In genomic region chr2:110702514-110702913, GRCh38 we compare ENCODE assay signal across 31 cellular contexts. TPM values are rescaled to one million over a fixed set of nuclear protein-coding genes. Genes with fewer than 3 reads are reported as not detected.
A peak's percentile ranks its signal among the peaks of the same experiment; 100 is the strongest.
DNase-seq lines count a peak whose midpoint lies in the region; ATAC-seq, FAIRE-seq and TF ChIP-seq lines count a peak whose summit lies in the region.
"Had no signal": no experiment of that assay in that cellular context is flagged by ENCODE, and none has a peak within 500 bp of the region (broad histone marks: within the 10 kb centered on the region; RNA-seq: fewer than 3 reads in every experiment).

No MANE protein-coding gene starts in this region.

- no peak for TF ChIP-seq POLR2A in HepG2 (IDR thresholded peaks at IDR 0.05; ENCODE audit: insufficient read depth in 1 of 2, low read depth in 2 of 2, low read length in 2 of 2)
- TF ChIP-seq POLR2A in right lobe of liver (IDR thresholded peaks at IDR 0.05): no peak
- no peak for TF ChIP-seq POLR2A in H1 (IDR thresholded peaks at IDR 0.05; ENCODE audit: control extremely low read depth in 1 of 2, low read depth in 2 of 2, low read length in 2 of 2)

- TF ChIP-seq EP300 in HepG2 (IDR thresholded peaks at IDR 0.05; ENCODE audit: low read depth in 2 of 2, low read length in 2 of 2) (no peak), HepG2 (CRISPR knock-in tag; IDR thresholded peaks at IDR 0.05; ENCODE audit: borderline replicate concordance) (no peak), H1 (IDR thresholded peaks at IDR 0.05; ENCODE audit: borderline replicate concordance in 1 of 2, low read depth in 2 of 2, low read length in 2 of 2) (no peak)

- no peak overlapping the region for H2AK5ac ChIP-seq in H1 (ENCODE audit: low read depth, low read length)

- H3K79me1 ChIP-seq in H1 (ENCODE audit: low read depth, low read length): no peaks in the 10 kb centered on the region

- no peaks in the 10 kb centered on the region for H3K9me3 ChIP-seq in HepG2 (ENCODE audit: low read length)
- no peaks in the 10 kb centered on the region for H3K9me3 ChIP-seq in right lobe of liver
- no peaks in the 10 kb centered on the region for H3K9me3 ChIP-seq in H1 (ENCODE audit: insufficient read depth in 2 of 2, low read depth in 1 of 2, low read length in 1 of 2)
- no peaks in the 10 kb centered on the region for H3K9me3 ChIP-seq in neutrophil
- H3K9me3 ChIP-seq: A549; BLaER1 treated with 17β-estradiol and CSF1 and Interleukin-3, amounts not matched to agents 10 nM and 100 nM had no signal

- H3K4ac ChIP-seq in H1 (replicated peaks; ENCODE audit: insufficient read length, low read depth, low read length): no peak overlapping the region

- H3K27ac ChIP-seq in HepG2 (ENCODE audit: extremely low read length, insufficient read depth, low read length) (no peak overlapping the region), right lobe of liver (no peak overlapping the region), H1 (ENCODE audit: low read depth, low read length) (no peak overlapping the region), neutrophil (peak overlapping the region; percentile 44)
- H3K27ac ChIP-seq: 22Rv1; A549; BLaER1 treated with 17β-estradiol and CSF1 and Interleukin-3, amounts not matched to agents 10 nM and 100 nM; C4-2B had no signal

- H3K4me2 ChIP-seq in HepG2 (ENCODE audit: low read depth, low read length) (no peak overlapping the region), H1 (ENCODE audit: insufficient read depth in 1 of 2, low read depth in 2 of 2, low read length in 2 of 2) (no peak overlapping the region)
- H3K4me2 ChIP-seq: A549; BLaER1 treated with 17β-estradiol and CSF1 and Interleukin-3, amounts not matched to agents 10 nM and 100 nM had no signal

- FAIRE-seq in HepG2 (lab: Jason Lieb, UNC): no peak
- FAIRE-seq in H1 (lab: Jason Lieb, UNC): no peak
- FAIRE-seq: A549, GM12878, GM12892, GM18507, GM19239 had no signal

- TF ChIP-seq CTCF in HepG2 (CRISPR knock-in tag; IDR thresholded peaks at IDR 0.05) (no peak), right lobe of liver (IDR thresholded peaks at IDR 0.05) (no peak), H1 (IDR thresholded peaks at IDR 0.05; ENCODE audit: control extremely low read depth in 1 of 3, insufficient read depth in 1 of 3, low read depth in 1 of 3, low read length in 3 of 3) (no peak), neutrophil (IDR thresholded peaks at IDR 0.05) (no peak)

- no peak overlapping the region for H2BK5ac ChIP-seq in H1 (ENCODE audit: low read depth, low read length)

- POLR2A ChIA-PET in HepG2 (lab: Yijun Ruan, JAX) (no interaction called here), H1 (lab: Charles Lee; ENCODE audit: partially characterized antibody) (interaction anchor here (1.0 to 1.2 kb wide), 3 partner anchors 12 to 24 kb away, joined by 3 read pairs; no protein-coding TSS in a partner anchor)

- H2BK15ac ChIP-seq in H1 (ENCODE audit: low read length): no peak overlapping the region

- CTCF ChIA-PET in HepG2 (lab: Yijun Ruan, JAX; ENCODE audit: low intra/inter-chr PET ratio, low total read pairs) (no interaction called here), H1 (lab: Charles Lee; ENCODE audit: partially characterized antibody) (interaction anchor here (1.4 kb wide), 1 partner anchor 10 kb away, joined by 4 read pairs; no protein-coding TSS in a partner anchor)

- H3K14ac ChIP-seq in H1 (ENCODE audit: insufficient read length): no peak overlapping the region

- TF ChIP-seq RAD21 in HepG2 (CRISPR knock-in tag; IDR thresholded peaks at IDR 0.05) (no peak), H1 (IDR thresholded peaks at IDR 0.05 in 1 of 2, conservative IDR thresholded peaks at IDR 0.05 in 1 of 2; ENCODE audit: low read depth in 2 of 2, low read length in 2 of 2) (no peak)

- peak overlapping the region; percentile 76 for H4K5ac ChIP-seq in H1 (ENCODE audit: insufficient read length, low read depth, low read length)

- H3K36me3 ChIP-seq in HepG2 (replicated peaks in 1 of 2; ENCODE audit: control insufficient read depth in 1 of 2, insufficient read depth in 2 of 2, low read length in 2 of 2): no peaks in the 10 kb centered on the region
- H3K36me3 ChIP-seq in right lobe of liver: no peaks in the 10 kb centered on the region
- H3K36me3 ChIP-seq in H1 (ENCODE audit: control insufficient read depth in 2 of 4, insufficient read depth in 4 of 4, low read length in 3 of 4): no peaks in the 10 kb centered on the region
- H3K36me3 ChIP-seq in neutrophil: no peaks in the 10 kb centered on the region
- H3K36me3 ChIP-seq: BLaER1 treated with 17β-estradiol and CSF1 and Interleukin-3, amounts not matched to agents 10 nM and 100 nM had no signal

- H3K4me1 ChIP-seq in HepG2 (ENCODE audit: insufficient read depth, low read length) (no peaks in the 10 kb centered on the region), right lobe of liver (no peaks in the 10 kb centered on the region), H1 (replicated peaks in 1 of 4; ENCODE audit: control insufficient read depth in 3 of 4, insufficient read depth in 4 of 4, low read length in 3 of 4) (no peaks in the 10 kb centered on the region), neutrophil (ENCODE audit: control insufficient read depth in 1 of 2, insufficient read depth in 1 of 2, low read depth in 1 of 2, low read length in 1 of 2) (peaks cover 35 to 37% of the 10 kb centered on the region in 2 experiments)
- H3K4me1 ChIP-seq: A549; BLaER1 treated with 17β-estradiol and CSF1 and Interleukin-3, amounts not matched to agents 10 nM and 100 nM had no signal

- no peak overlapping the region for H4K8ac ChIP-seq in H1 (ENCODE audit: extremely low read depth, insufficient read depth, low read length)

- H4K20me1 ChIP-seq in HepG2 (ENCODE audit: insufficient read depth, low read length): no peaks in the 10 kb centered on the region
- no peaks in the 10 kb centered on the region for H4K20me1 ChIP-seq in H1 (replicated peaks in 1 of 2; ENCODE audit: control insufficient read depth in 1 of 2, insufficient read depth in 2 of 2, low read length in 2 of 2)
- H4K20me1 ChIP-seq: BLaER1 treated with 17β-estradiol and CSF1 and Interleukin-3, amounts not matched to agents 10 nM and 100 nM had no signal

- in situ Hi-C loops in HepG2 (cut with HindIII; ENCODE audit: extremely low pct_ligation_motif_present, low pct_unique_long_range_greater_than_20kb): no loop called here

- H3K79me2 ChIP-seq in HepG2 (ENCODE audit: insufficient read depth, low read length): no peaks in the 10 kb centered on the region
- no peaks in the 10 kb centered on the region for H3K79me2 ChIP-seq in H1 (ENCODE audit: control insufficient read depth in 1 of 2, insufficient read depth in 2 of 2, low read length in 2 of 2)

- H3K4me3 ChIP-seq in HepG2 (replicated peaks in 1 of 3; ENCODE audit: insufficient read depth in 1 of 3, low read depth in 2 of 3, low read length in 3 of 3) (no peak overlapping the region), right lobe of liver (no peak overlapping the region), H1 (ENCODE audit: extremely low read depth in 1 of 4, insufficient read depth in 2 of 4, low read depth in 3 of 4, low read length in 4 of 4) (no peak overlapping the region), neutrophil (ENCODE audit: low read depth in 1 of 2, low read length in 1 of 2) (no peak overlapping the region)
- H3K4me3 ChIP-seq: A549; BLaER1 treated with 17β-estradiol and CSF1 and Interleukin-3, amounts not matched to agents 10 nM and 100 nM; GM12878 had no signal

- H3K18ac ChIP-seq in H1 (ENCODE audit: extremely low read depth, low read length): no peak overlapping the region

- H3K9ac ChIP-seq in HepG2 (ENCODE audit: insufficient read depth, low read depth, low read length) (no peak overlapping the region), H1 (replicated peaks in 1 of 4; ENCODE audit: extremely low read depth in 1 of 4, low read depth in 3 of 4, low read length in 3 of 4) (no peak overlapping the region)
- H3K9ac ChIP-seq: BLaER1 treated with 17β-estradiol and CSF1 and Interleukin-3, amounts not matched to agents 10 nM and 100 nM had no signal

- H3K23ac ChIP-seq in H1 (ENCODE audit: insufficient read length): no peak overlapping the region

- no peaks in the 10 kb centered on the region for H3K23me2 ChIP-seq in H1 (ENCODE audit: low read depth, low read length)

- no peak for ATAC-seq in HepG2
- no peak for ATAC-seq in right lobe of liver
- ATAC-seq in GM18868 (IDR thresholded peaks at IDR 0.05; ENCODE audit: unreplicated experiment): no peak
- ATAC-seq: A549; CD8-positive, alpha-beta T cell; GM12878 had no signal

- BruUV-seq in HepG2 (replicated peaks; lab: Mats Ljungman, UMichigan): no TSS peak

- peaks cover 0 to 9% of the 10 kb centered on the region in 2 experiments; a peak in 2 of 5 replicates for H3K27me3 ChIP-seq in HepG2 (ENCODE audit: control insufficient read depth in 1 of 2, insufficient read depth in 2 of 2, low read length in 2 of 2)
- no peaks in the 10 kb centered on the region for H3K27me3 ChIP-seq in right lobe of liver
- H3K27me3 ChIP-seq in H1 (replicated peaks in 1 of 4; ENCODE audit: control insufficient read depth in 3 of 4, extremely low read depth in 1 of 4, insufficient read depth in 3 of 4, low read length in 3 of 4): no peaks in the 10 kb centered on the region
- H3K27me3 ChIP-seq in neutrophil: no peaks in the 10 kb centered on the region
- H3K27me3 ChIP-seq: BLaER1 treated with 17β-estradiol and CSF1 and Interleukin-3, amounts not matched to agents 10 nM and 100 nM had no signal

- no peak overlapping the region for H2BK20ac ChIP-seq in H1 (ENCODE audit: low read length)

- H2BK12ac ChIP-seq in H1 (ENCODE audit: low read depth, low read length): no peak overlapping the region

- no peak overlapping the region for H2BK120ac ChIP-seq in H1 (replicated peaks; ENCODE audit: low read depth, low read length)

- H2AFZ ChIP-seq in HepG2 (ENCODE audit: low read length) (no peak overlapping the region), H1 (ENCODE audit: low read length) (no peak overlapping the region)

- intact Hi-C loops in HepG2 (cut with micrococcal nuclease; ENCODE audit: unreplicated experiment) (no loop called here), right lobe of liver (cut with DNase I) (no loop called here)

- no peak overlapping the region for H4K91ac ChIP-seq in H1 (replicated peaks; ENCODE audit: insufficient read length, low read length)

- no peak overlapping the region for H3K56ac ChIP-seq in H1 (replicated peaks; ENCODE audit: insufficient read length, low read depth, low read length)

- no peak for DNase-seq in HepG2 (ENCODE audit: low spot score)
- DNase-seq in right lobe of liver: no peak
- DNase-seq in OCI-M1 (lab: John Stamatoyannopoulos, UW): peak; percentile 28
- DNase-seq in H1 (ENCODE audit: low read depth in 1 of 2, low spot score in 2 of 2): no peak
- DNase-seq in HK-2 (ENCODE audit: unreplicated experiment): no peak
- no peak for DNase-seq in COLO829 (ENCODE audit: low spot score)
- DNase-seq: CD4-positive, alpha-beta T cell; CD8-positive, alpha-beta T cell; COR-L47; DMS 273 treated with DMSO at 0.1 percent for 48 hours; DMS153; DMS53; DMS79; DND-41; EL; GDM1 had no signal

RNA-seq across cellular contexts. Expression of gene BUB1, which starts 24.7 kb away (rescaled TPM):
- 52.6 and 84.1 TPM in 2 replicates for total RNA-seq in HepG2 (2016; rRNA removed; fragmentation: Illumina TruSeq; extraction: Trizol)
- total RNA-seq in HepG2 (2016; cell fraction: cytosol; rRNA removed; fragmentation: Illumina TruSeq; extraction: Trizol; ENCODE audit: low read depth): 14.4 and 21.2 TPM in 2 replicates
- total RNA-seq in HepG2 (2016; cell fraction: insoluble cytoplasmic fraction; rRNA removed; fragmentation: Illumina TruSeq; extraction: Trizol): 53.4 and 80.3 TPM in 2 replicates
- total RNA-seq in HepG2 (2016; cell fraction: membrane; rRNA removed; fragmentation: Illumina TruSeq; extraction: Trizol): 21.2 and 25.6 TPM in 2 replicates
- 62.6 and 67.1 TPM in 2 replicates for total RNA-seq in HepG2 (2016; cell fraction: nucleus; rRNA removed; fragmentation: Illumina TruSeq; extraction: Trizol)
- polyA plus RNA-seq in HepG2 (2011; rRNA removed): 15.2 and 27.8 TPM in 2 replicates
- 12.7 and 14.5 TPM in 2 replicates for polyA plus RNA-seq in HepG2 (2011; cell fraction: cytosol; rRNA removed)
- 11.0 and 14.9 TPM in 2 replicates for polyA plus RNA-seq in HepG2 (2011; cell fraction: nucleus; rRNA removed)
- polyA plus RNA-seq in HepG2 (2012): 12.0 and 29.8 TPM in 2 replicates
- polyA plus RNA-seq in HepG2 (2016; cell fraction: cytosol; fragmentation: Illumina TruSeq; extraction: Trizol; ENCODE audit: low read depth): 6.3 and 8.5 TPM in 2 replicates
- polyA plus RNA-seq in HepG2 (2016; cell fraction: insoluble cytoplasmic fraction; fragmentation: Illumina TruSeq; extraction: Trizol; ENCODE audit: low read depth): 66.9 and 69.6 TPM in 2 replicates
- 8.4 and 12.9 TPM in 2 replicates for polyA plus RNA-seq in HepG2 (2016; cell fraction: membrane; fragmentation: Illumina TruSeq; extraction: Trizol; ENCODE audit: low read depth)
- polyA plus RNA-seq in HepG2 (2016; cell fraction: nucleus; fragmentation: Illumina TruSeq; extraction: Trizol; ENCODE audit: insufficient read depth, low read depth): 38.8 and 40.6 TPM in 2 replicates
- polyA minus RNA-seq in HepG2 (2011; rRNA and poly(A)+ RNA removed; ENCODE audit: low replicate concordance): 37.0 and 58.7 TPM in 2 replicates
- polyA minus RNA-seq in HepG2 (2011; cell fraction: cytosol; rRNA and poly(A)+ RNA removed): 18.4 and 31.0 TPM in 2 replicates
- 74.3 and 94.2 TPM in 2 replicates for polyA minus RNA-seq in HepG2 (2011; cell fraction: nucleus; rRNA and poly(A)+ RNA removed)
- total RNA-seq in right lobe of liver: 1 to 10 TPM in 3 of 6 experiments, under 1 TPM in 3; 0.33 to 3.3 (median 1.4) TPM
- total RNA-seq in H1 (2021; fragmentation: NEBNext Ultra II Directional; extraction: Animal tissue kit (Norgen Biotek cat#: 25700)): 113 and 118 TPM in 2 replicates
- 37.6 and 48.4 TPM in 2 replicates for polyA plus RNA-seq in H1 (2011; rRNA removed)
- polyA plus RNA-seq in H1 (2011; cell fraction: cytosol; rRNA removed): 89.1 TPM
- 57.3 TPM for polyA plus RNA-seq in H1 (2011; cell fraction: nucleus; rRNA removed)
- polyA plus RNA-seq in H1 (2012, experiment 1 of 2): 65.3 to 112 TPM (median 80.1 TPM) in 4 replicates
- polyA plus RNA-seq in H1 (2012, experiment 2 of 2): 6.6 TPM
- 62.9 TPM for polyA plus RNA-seq in H1 (2013, experiment 1 of 2)
- 65.5 TPM for polyA plus RNA-seq in H1 (2013, experiment 2 of 2)
- 162 and 180 TPM in 2 replicates for polyA minus RNA-seq in H1 (2011; rRNA and poly(A)+ RNA removed)
- polyA minus RNA-seq in H1 (2011; cell fraction: cytosol; rRNA and poly(A)+ RNA removed): 87.2 TPM
- polyA minus RNA-seq in H1 (2011; cell fraction: nucleus; rRNA and poly(A)+ RNA removed): 170 TPM

RNA-seq across cellular contexts. Expression of gene ACOXL, which starts 29.9 kb away (rescaled TPM):
- total RNA-seq in HepG2 (2016; rRNA removed; fragmentation: Illumina TruSeq; extraction: Trizol) (not detected in 2 replicates), right lobe of liver (not detected)
- total RNA-seq in HepG2 (2016; cell fraction: cytosol; rRNA removed; fragmentation: Illumina TruSeq; extraction: Trizol; ENCODE audit: low read depth): not detected in 2 replicates
- not detected in 2 replicates for total RNA-seq in HepG2 (2016; cell fraction: insoluble cytoplasmic fraction; rRNA removed; fragmentation: Illumina TruSeq; extraction: Trizol)
- not detected in 2 replicates for total RNA-seq in HepG2 (2016; cell fraction: membrane; rRNA removed; fragmentation: Illumina TruSeq; extraction: Trizol)
- total RNA-seq in HepG2 (2016; cell fraction: nucleus; rRNA removed; fragmentation: Illumina TruSeq; extraction: Trizol): not detected in 2 replicates
- polyA plus RNA-seq in HepG2 (2011; rRNA removed) (not detected in 2 replicates), H1 (2011; rRNA removed) (11.4 and 13.6 TPM in 2 replicates)
- polyA plus RNA-seq in HepG2 (2011; cell fraction: cytosol; rRNA removed): not detected in 2 replicates
- polyA plus RNA-seq in HepG2 (2011; cell fraction: nucleus; rRNA removed): not detected in 2 replicates
- polyA plus RNA-seq in HepG2 (2012): 0.11 TPM in 1 of 2 replicates, not detected in the other
- polyA plus RNA-seq in HepG2 (2016; cell fraction: cytosol; fragmentation: Illumina TruSeq; extraction: Trizol; ENCODE audit: low read depth): not detected in 2 replicates
- not detected in 2 replicates for polyA plus RNA-seq in HepG2 (2016; cell fraction: insoluble cytoplasmic fraction; fragmentation: Illumina TruSeq; extraction: Trizol; ENCODE audit: low read depth)
- not detected in 2 replicates for polyA plus RNA-seq in HepG2 (2016; cell fraction: membrane; fragmentation: Illumina TruSeq; extraction: Trizol; ENCODE audit: low read depth)
- not detected in 2 replicates for polyA plus RNA-seq in HepG2 (2016; cell fraction: nucleus; fragmentation: Illumina TruSeq; extraction: Trizol; ENCODE audit: insufficient read depth, low read depth)
- polyA minus RNA-seq in HepG2 (2011; rRNA and poly(A)+ RNA removed; ENCODE audit: low replicate concordance): not detected in 2 replicates
- not detected in 2 replicates for polyA minus RNA-seq in HepG2 (2011; cell fraction: cytosol; rRNA and poly(A)+ RNA removed)
- polyA minus RNA-seq in HepG2 (2011; cell fraction: nucleus; rRNA and poly(A)+ RNA removed): not detected in 2 replicates
- 20.6 and 20.8 TPM in 2 replicates for total RNA-seq in H1 (2021; fragmentation: NEBNext Ultra II Directional; extraction: Animal tissue kit (Norgen Biotek cat#: 25700))
- polyA plus RNA-seq in H1 (2011; cell fraction: cytosol; rRNA removed): 18.2 TPM
- 17.3 TPM for polyA plus RNA-seq in H1 (2011; cell fraction: nucleus; rRNA removed)
- 16.1 to 22.6 TPM (median 18.9 TPM) in 4 replicates for polyA plus RNA-seq in H1 (2012, experiment 1 of 2)
- 8.3 TPM for polyA plus RNA-seq in H1 (2012, experiment 2 of 2)
- polyA plus RNA-seq in H1 (2013, experiment 1 of 2): 4.6 TPM
- 4.5 TPM for polyA plus RNA-seq in H1 (2013, experiment 2 of 2)
- 20.9 and 23.8 TPM in 2 replicates for polyA minus RNA-seq in H1 (2011; rRNA and poly(A)+ RNA removed)
- 9.3 TPM for polyA minus RNA-seq in H1 (2011; cell fraction: cytosol; rRNA and poly(A)+ RNA removed)
- polyA minus RNA-seq in H1 (2011; cell fraction: nucleus; rRNA and poly(A)+ RNA removed): 54.1 TPM
- total RNA-seq: A172; B cell; CD4-positive, alpha-beta T cell; CD8-positive, alpha-beta T cell; Daoy; G401 had no signal
- polyA plus RNA-seq: A549, BJ had no signal

Comparison
In these comparisons a context has a peak if more than half of its experiments do, and no peak if none do; other contexts are left out.
1. RNA of gene ACOXL, which starts 29.9 kb away (total RNA-seq): 20.6 to 20.8 TPM in H1; not detected in right lobe of liver and not detected in HepG2; every median in the first group is over 10 times any median in the second.